ENCODE assay signal across 15 cellular contexts in genomic region chr18:44835555-44836156, GRCh38.
DNase-seq lines count a peak whose midpoint lies in the region; ATAC-seq and TF ChIP-seq lines count a peak whose summit lies in the region.
"Had no signal": no experiment of that assay in that cellular context is flagged by ENCODE, and none has a peak within 500 bp of the region (broad histone marks: within the 10 kb centered on the region; RNA-seq: fewer than 3 reads in every experiment).

No MANE protein-coding gene starts in this region.

- H4K91ac ChIP-seq in mesenchymal stem cell (ENCODE audit: low read length): no peak overlapping the region

- H2BK12ac ChIP-seq in mesenchymal stem cell (ENCODE audit: low read length in 2 of 2): no peak overlapping the region

- H3K9me3 ChIP-seq in body of pancreas (no peaks in the 10 kb centered on the region), mesenchymal stem cell (ENCODE audit: control insufficient read depth, low read length) (no peaks in the 10 kb centered on the region), gastrocnemius medialis (no peaks in the 10 kb centered on the region)

- H2AK5ac ChIP-seq in mesenchymal stem cell (ENCODE audit: low read length, severe bottlenecking): no peak overlapping the region

- H3K4me2 ChIP-seq in mesenchymal stem cell (ENCODE audit: low read length, poor library complexity, severe bottlenecking): no peak overlapping the region
- H3K4me2 ChIP-seq: BLaER1 treated with 17β-estradiol and CSF1 and Interleukin-3, amounts not matched to agents 10 nM and 100 nM had no signal

- no peaks in the 10 kb centered on the region for H3K9me3 Mint-ChIP-seq in activated naive CD4-positive, alpha-beta T cell treated with anti-CD3 and anti-CD28 coated beads, Interleukin-2, amount 50 U/mL, for 72 hours

- H3K4me1 ChIP-seq in body of pancreas: peaks cover 40% of the 10 kb centered on the region
- H3K4me1 ChIP-seq in mesenchymal stem cell (ENCODE audit: control insufficient read depth, insufficient read depth, low read depth, low read length): peaks cover 11% of the 10 kb centered on the region
- H3K4me1 ChIP-seq in gastrocnemius medialis: peaks cover 64 to 88% of the 10 kb centered on the region in 2 donors

- DNase-seq in NCI-H69 (lab: John Stamatoyannopoulos, UW) (peak; percentile 38), body of pancreas (peak in 3 of 4 donors; percentile 28 to 64 (median 42)), mesenchymal stem cell (peak; percentile 37), gastrocnemius medialis (peak in 1 of 2 donors; percentile 43), activated T-cell treated with anti-CD3 and anti-CD28 coated beads for 4 hours (no peak), NCI-H446 (lab: John Stamatoyannopoulos, UW) (no peak)
- no peak for DNase-seq in activated naive CD4-positive, alpha-beta T cell treated with anti-CD3 and anti-CD28 coated beads, Interleukin-2, amount 50 U/mL, for 72 hours (ENCODE audit: low spot score in 2 of 2)
- DNase-seq: activated T-cell treated with anti-CD3 and anti-CD28 coated beads, Interleukin-2, amount 50 U/mL, for 48 hours; DMS79; Karpas-422; NCI-H1417 treated with DMSO at 0.1 percent for 48 hours; NCI-H446 treated with DMSO at 0.1 percent for 48 hours had no signal

- H3K36me3 Mint-ChIP-seq in activated naive CD4-positive, alpha-beta T cell treated with anti-CD3 and anti-CD28 coated beads, Interleukin-2, amount 50 U/mL, for 72 hours: no peaks in the 10 kb centered on the region

- no peak overlapping the region for H3K9ac ChIP-seq in mesenchymal stem cell (ENCODE audit: low read length)
- H3K9ac ChIP-seq: BLaER1 treated with 17β-estradiol and CSF1 and Interleukin-3, amounts not matched to agents 10 nM and 100 nM had no signal

- H2AFZ ChIP-seq in mesenchymal stem cell (ENCODE audit: low read depth, low read length): no peak overlapping the region

- in situ Hi-C loops in gastrocnemius medialis (cut with MboI; ENCODE audit: low sequenced_read_pairs in 4 of 4): no loop called here

- no peak overlapping the region for H3K14ac ChIP-seq in mesenchymal stem cell (ENCODE audit: low read length in 2 of 2)

- H3K36me3 ChIP-seq in body of pancreas (replicated peaks in 1 of 2; ENCODE audit: insufficient read depth in 1 of 2, low read depth in 2 of 2): no peaks in the 10 kb centered on the region
- H3K36me3 ChIP-seq in mesenchymal stem cell (ENCODE audit: control insufficient read depth in 1 of 2, insufficient read depth in 2 of 2, low read depth in 1 of 2, low read length in 2 of 2): no peaks in the 10 kb centered on the region
- no peaks in the 10 kb centered on the region for H3K36me3 ChIP-seq in gastrocnemius medialis
- H3K36me3 ChIP-seq: BLaER1 treated with 17β-estradiol and CSF1 and Interleukin-3, amounts not matched to agents 10 nM and 100 nM had no signal

- H3K27ac Mint-ChIP-seq in activated naive CD4-positive, alpha-beta T cell treated with anti-CD3 and anti-CD28 coated beads, Interleukin-2, amount 50 U/mL, for 72 hours: no peak overlapping the region

- TF ChIP-seq POLR2A in body of pancreas (IDR thresholded peaks at IDR 0.05) (no peak), gastrocnemius medialis (IDR thresholded peaks at IDR 0.05) (no peak)

- H2BK15ac ChIP-seq in mesenchymal stem cell (ENCODE audit: low read depth, poor library complexity, severe bottlenecking): no peak overlapping the region

- H3K79me1 ChIP-seq in mesenchymal stem cell (replicated peaks; ENCODE audit: low read length, poor library complexity, severe bottlenecking): peaks cover 28% of the 10 kb centered on the region

- no peaks in the 10 kb centered on the region for H3K27me3 ChIP-seq in body of pancreas
- no peaks in the 10 kb centered on the region for H3K27me3 ChIP-seq in mesenchymal stem cell (ENCODE audit: control insufficient read depth in 1 of 2, insufficient read depth in 1 of 2, low read length in 2 of 2)
- no peaks in the 10 kb centered on the region for H3K27me3 ChIP-seq in gastrocnemius medialis

- H3K4me3 ChIP-seq in body of pancreas (no peak overlapping the region), mesenchymal stem cell (ENCODE audit: insufficient read depth in 1 of 2, low read depth in 1 of 2, low read length in 2 of 2) (no peak overlapping the region), gastrocnemius medialis (no peak overlapping the region)
- H3K4me3 ChIP-seq: BLaER1 treated with 17β-estradiol and CSF1 and Interleukin-3, amounts not matched to agents 10 nM and 100 nM; coronary artery had no signal

- H3K4ac ChIP-seq in mesenchymal stem cell (ENCODE audit: low read depth in 1 of 2, low read length in 2 of 2): no peak overlapping the region

- H3K18ac ChIP-seq in mesenchymal stem cell (ENCODE audit: low read depth in 1 of 2, low read length in 2 of 2): no peak overlapping the region

- TF ChIP-seq CTCF in body of pancreas (IDR thresholded peaks at IDR 0.05): peak in 4 of 7 experiments; percentile 33 to 46 (median 38)
- TF ChIP-seq CTCF in gastrocnemius medialis (IDR thresholded peaks at IDR 0.05 in 4 of 5, conservative IDR thresholded peaks at IDR 0.05 in 1 of 5): peak in 1 of 5 experiments; percentile 33

- no peak overlapping the region for H2BK5ac ChIP-seq in mesenchymal stem cell (ENCODE audit: low read depth, low read length, poor library complexity, severe bottlenecking)

- WGBS in body of pancreas, 2 donors: 24 to 34% methylated on average over 7 of the region's 7 CpGs
- WGBS in mesenchymal stem cell: 61% methylated on average over 5 of the region's 7 CpGs

- no peak overlapping the region for H2BK120ac ChIP-seq in mesenchymal stem cell (ENCODE audit: low read depth, low read length)

- H3K27ac ChIP-seq in body of pancreas (peak overlapping the region in 2 of 4 donors; percentile 11 to 45), mesenchymal stem cell (ENCODE audit: low read length, poor library complexity, severe bottlenecking) (no peak overlapping the region), gastrocnemius medialis (peak overlapping the region; percentile 48 to 68 (median 54))
- H3K27ac ChIP-seq: BLaER1 treated with 17β-estradiol and CSF1 and Interleukin-3, amounts not matched to agents 10 nM and 100 nM had no signal

- ATAC-seq in body of pancreas (peak; percentile 38), gastrocnemius medialis (peak in 1 of 2 donors; percentile 48)
- ATAC-seq in activated naive CD4-positive, alpha-beta T cell treated with anti-CD3 and anti-CD28 coated beads, Interleukin-2, amount 50 U/mL, for 72 hours: no peak
- ATAC-seq: SK-N-SH treated with all-trans-retinoic acid at 6 μM for 48 hours had no signal

- intact Hi-C loops in body of pancreas (cut with DNase I) (no loop called here), gastrocnemius medialis (cut with DNase I; ENCODE audit: low total_unique reads) (loop anchor here (5.0 kb wide), 1 partner anchor 52 kb away; no protein-coding TSS in a partner anchor)

- H3K23ac ChIP-seq in mesenchymal stem cell (ENCODE audit: low read length in 2 of 2): no peak overlapping the region

- no peak overlapping the region for H4K8ac ChIP-seq in mesenchymal stem cell (ENCODE audit: low read length)

Comparison
In these comparisons a context has a peak if more than half of its experiments do, and no peak if none do; other contexts are left out.
1. DNase-seq: peak in NCI-H69 (single experiment), body of pancreas (3 of 4) and mesenchymal stem cell (single experiment); none in activated T-cell treated with anti-CD3 and anti-CD28 coated beads for 4 hours (single experiment), activated naive CD4-positive, alpha-beta T cell treated with anti-CD3 and anti-CD28 coated beads, Interleukin-2, amount 50 U/mL, for 72 hours (0 of 2) and NCI-H446 (0 of 2).